In the genomic region with DNA sequence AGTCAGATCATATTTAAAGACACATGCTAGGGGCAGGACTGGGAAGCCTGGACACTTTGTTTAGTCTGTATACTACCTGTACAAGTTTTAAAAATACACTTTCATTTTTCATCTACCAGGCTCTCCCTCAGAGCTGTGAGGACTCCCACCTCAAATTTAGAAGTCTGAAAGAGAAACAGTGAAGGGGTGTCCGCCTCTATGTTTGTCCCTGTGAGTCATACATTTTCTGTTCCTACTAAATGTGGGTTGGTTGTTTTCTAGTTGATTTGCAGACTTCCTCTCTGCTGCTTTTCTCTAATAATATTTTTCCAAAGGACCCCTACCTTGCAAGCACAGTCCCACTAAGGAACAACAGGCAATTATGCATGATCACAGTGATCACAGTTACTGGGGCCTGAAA, we compare ENCODE assay signal across 14 cellular contexts.
DNase-seq lines count a peak whose midpoint lies in the region; ATAC-seq, FAIRE-seq and TF ChIP-seq lines count a peak whose summit lies in the region.
"Had no signal": no experiment of that assay in that cellular context is flagged by ENCODE, and none has a peak within 500 bp of the region (broad histone marks: within the 10 kb centered on the region; RNA-seq: fewer than 3 reads in every experiment).

No MANE protein-coding gene starts in this region.

- BruUV-seq in HepG2 (replicated peaks; lab: Mats Ljungman, UMichigan): no TSS peak

- H4K20me1 ChIP-seq in HepG2 (ENCODE audit: insufficient read depth, low read length): no peaks in the 10 kb centered on the region

- intact Hi-C loops in HepG2 (cut with micrococcal nuclease; ENCODE audit: unreplicated experiment) (no loop called here), colonic mucosa (cut with DNase I) (no loop called here)

- H3K79me2 ChIP-seq in HepG2 (ENCODE audit: insufficient read depth, low read length): no peaks in the 10 kb centered on the region

- H3K27me3 ChIP-seq in HepG2 (ENCODE audit: control insufficient read depth in 1 of 2, insufficient read depth in 2 of 2, low read length in 2 of 2) (no peaks in the 10 kb centered on the region), colonic mucosa (no peaks in the 10 kb centered on the region)

- no peak for TF ChIP-seq POLR2A in HepG2 (IDR thresholded peaks at IDR 0.05; ENCODE audit: insufficient read depth in 1 of 2, low read depth in 2 of 2, low read length in 2 of 2)

- H3K9ac ChIP-seq in HepG2 (ENCODE audit: insufficient read depth, low read depth, low read length) (no peak overlapping the region), colonic mucosa (ENCODE audit: low read depth in 2 of 2, low read length in 2 of 2) (no peak overlapping the region)
- H3K9ac ChIP-seq: SK-N-SH had no signal

- H3K27ac ChIP-seq in HepG2 (ENCODE audit: extremely low read length, insufficient read depth, low read length) (no peak overlapping the region), colonic mucosa (no peak overlapping the region)
- H3K27ac ChIP-seq: psoas muscle had no signal

- DNase-seq in MV-4-11 (lab: John Stamatoyannopoulos, UW) (peak; percentile 43), HepG2 (ENCODE audit: low spot score) (no peak), colonic mucosa (no peak), COLO829 (ENCODE audit: low spot score) (no peak)
- DNase-seq in activated T-cell treated with anti-CD3 and anti-CD28 coated beads, Interleukin-2, amount 50 U/mL, for 48 hours: no peak
- DNase-seq: activated naive CD8-positive, alpha-beta T cell treated with anti-CD3 and anti-CD28 coated beads, Interleukin-2, amount 10 ng/mL, durations not matched to agents 7 days and 5 days; glutamatergic neuron; NCI-H510A treated with DMSO at 0.1 percent for 48 hours; psoas muscle; SK-N-SH; trophoblast cell had no signal

- H3K4me1 ChIP-seq in HepG2 (ENCODE audit: insufficient read depth, low read length): no peaks in the 10 kb centered on the region
- H3K4me1 ChIP-seq in colonic mucosa: no peaks in the 10 kb centered on the region
- H3K4me1 ChIP-seq: psoas muscle had no signal

- in situ Hi-C loops in HepG2 (cut with HindIII; ENCODE audit: extremely low pct_ligation_motif_present, low pct_unique_long_range_greater_than_20kb): no loop called here

- CTCF ChIA-PET in HepG2 (lab: Yijun Ruan, JAX; ENCODE audit: low intra/inter-chr PET ratio, low total read pairs): no interaction called here

- TF ChIP-seq EP300 in HepG2 (IDR thresholded peaks at IDR 0.05; ENCODE audit: low read depth in 2 of 2, low read length in 2 of 2) (no peak), HepG2 (CRISPR knock-in tag; IDR thresholded peaks at IDR 0.05; ENCODE audit: borderline replicate concordance) (no peak)

- no peak for FAIRE-seq in HepG2 (lab: Jason Lieb, UNC)

- H2AFZ ChIP-seq in HepG2 (ENCODE audit: low read length): no peak overlapping the region

- H3K4me2 ChIP-seq in HepG2 (ENCODE audit: low read depth, low read length): no peak overlapping the region
- H3K4me2 ChIP-seq: SK-N-SH had no signal

- H3K36me3 ChIP-seq in HepG2 (replicated peaks in 1 of 2; ENCODE audit: control insufficient read depth in 1 of 2, insufficient read depth in 2 of 2, low read length in 2 of 2) (no peaks in the 10 kb centered on the region), colonic mucosa (no peaks in the 10 kb centered on the region)

- H3K9me3 ChIP-seq in HepG2 (ENCODE audit: low read length) (no peaks in the 10 kb centered on the region), colonic mucosa (no peaks in the 10 kb centered on the region)
- H3K9me3 ChIP-seq: psoas muscle, SK-N-SH had no signal

- TF ChIP-seq CTCF in HepG2 (CRISPR knock-in tag; IDR thresholded peaks at IDR 0.05) (no peak), colonic mucosa (IDR thresholded peaks at IDR 0.05) (no peak)

- ATAC-seq in GM18520 (IDR thresholded peaks at IDR 0.05; ENCODE audit: unreplicated experiment) (peak; percentile 81), GM21381 (IDR thresholded peaks at IDR 0.05; ENCODE audit: unreplicated experiment) (peak; percentile 97), HG02981 (IDR thresholded peaks at IDR 0.05; ENCODE audit: unreplicated experiment) (peak; percentile 78), HepG2 (no peak)
- ATAC-seq: psoas muscle had no signal

- no peak overlapping the region for H3K4me3 ChIP-seq in HepG2 (replicated peaks in 1 of 3; ENCODE audit: insufficient read depth in 1 of 3, low read depth in 2 of 3, low read length in 3 of 3)
- H3K4me3 ChIP-seq in colonic mucosa: no peak overlapping the region
- H3K4me3 ChIP-seq: psoas muscle had no signal

- POLR2A ChIA-PET in HepG2 (lab: Yijun Ruan, JAX): no interaction called here

- no peak for TF ChIP-seq RAD21 in HepG2 (CRISPR knock-in tag; IDR thresholded peaks at IDR 0.05)

- 5% methylated on average over 1 of the region's 1 CpG for WGBS in HepG2 (ENCODE audit: low lambda C conversion rate)

TF ChIP-seq in HepG2, 621 proteins besides CTCF, POLR2A, EP300 and RAD21:
- TF ChIP-seq ZNF841 (CRISPR knock-in tag; IDR thresholded peaks at IDR 0.05; ENCODE audit: borderline replicate concordance) (no peak), ZNF674 (CRISPR knock-in tag; IDR thresholded peaks at IDR 0.05; ENCODE audit: low read depth) (no peak), MAZ (IDR thresholded peaks at IDR 0.05; ENCODE audit: borderline replicate concordance, low read depth, low read length) (no peak), MAZ (CRISPR knock-in tag; IDR thresholded peaks at IDR 0.05; ENCODE audit: low read depth) (no peak), ZNF296 (CRISPR knock-in tag; conservative IDR thresholded peaks at IDR 0.05) (no peak), NFE2L2 (IDR thresholded peaks at IDR 0.05; ENCODE audit: low read length) (no peak)
- TF ChIP-seq, protein P1, sequence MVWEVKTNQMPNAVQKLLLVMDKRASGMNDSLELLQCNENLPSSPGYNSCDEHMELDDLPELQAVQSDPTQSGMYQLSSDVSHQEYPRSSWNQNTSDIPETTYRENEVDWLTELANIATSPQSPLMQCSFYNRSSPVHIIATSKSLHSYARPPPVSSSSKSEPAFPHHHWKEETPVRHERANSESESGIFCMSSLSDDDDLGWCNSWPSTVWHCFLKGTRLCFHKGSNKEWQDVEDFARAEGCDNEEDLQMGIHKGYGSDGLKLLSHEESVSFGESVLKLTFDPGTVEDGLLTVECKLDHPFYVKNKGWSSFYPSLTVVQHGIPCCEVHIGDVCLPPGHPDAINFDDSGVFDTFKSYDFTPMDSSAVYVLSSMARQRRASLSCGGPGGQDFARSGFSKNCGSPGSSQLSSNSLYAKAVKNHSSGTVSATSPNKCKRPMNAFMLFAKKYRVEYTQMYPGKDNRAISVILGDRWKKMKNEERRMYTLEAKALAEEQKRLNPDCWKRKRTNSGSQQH (CRISPR knock-in tag; IDR thresholded peaks at IDR 0.05; ENCODE audit: low read depth): no peak
- TF ChIP-seq, protein P2, sequence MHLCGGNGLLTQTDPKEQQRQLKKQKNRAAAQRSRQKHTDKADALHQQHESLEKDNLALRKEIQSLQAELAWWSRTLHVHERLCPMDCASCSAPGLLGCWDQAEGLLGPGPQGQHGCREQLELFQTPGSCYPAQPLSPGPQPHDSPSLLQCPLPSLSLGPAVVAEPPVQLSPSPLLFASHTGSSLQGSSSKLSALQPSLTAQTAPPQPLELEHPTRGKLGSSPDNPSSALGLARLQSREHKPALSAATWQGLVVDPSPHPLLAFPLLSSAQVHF (CRISPR knock-in tag; IDR thresholded peaks at IDR 0.05): no peak
